1 cellular context compared by ENCODE assay signal in the genomic region with DNA sequence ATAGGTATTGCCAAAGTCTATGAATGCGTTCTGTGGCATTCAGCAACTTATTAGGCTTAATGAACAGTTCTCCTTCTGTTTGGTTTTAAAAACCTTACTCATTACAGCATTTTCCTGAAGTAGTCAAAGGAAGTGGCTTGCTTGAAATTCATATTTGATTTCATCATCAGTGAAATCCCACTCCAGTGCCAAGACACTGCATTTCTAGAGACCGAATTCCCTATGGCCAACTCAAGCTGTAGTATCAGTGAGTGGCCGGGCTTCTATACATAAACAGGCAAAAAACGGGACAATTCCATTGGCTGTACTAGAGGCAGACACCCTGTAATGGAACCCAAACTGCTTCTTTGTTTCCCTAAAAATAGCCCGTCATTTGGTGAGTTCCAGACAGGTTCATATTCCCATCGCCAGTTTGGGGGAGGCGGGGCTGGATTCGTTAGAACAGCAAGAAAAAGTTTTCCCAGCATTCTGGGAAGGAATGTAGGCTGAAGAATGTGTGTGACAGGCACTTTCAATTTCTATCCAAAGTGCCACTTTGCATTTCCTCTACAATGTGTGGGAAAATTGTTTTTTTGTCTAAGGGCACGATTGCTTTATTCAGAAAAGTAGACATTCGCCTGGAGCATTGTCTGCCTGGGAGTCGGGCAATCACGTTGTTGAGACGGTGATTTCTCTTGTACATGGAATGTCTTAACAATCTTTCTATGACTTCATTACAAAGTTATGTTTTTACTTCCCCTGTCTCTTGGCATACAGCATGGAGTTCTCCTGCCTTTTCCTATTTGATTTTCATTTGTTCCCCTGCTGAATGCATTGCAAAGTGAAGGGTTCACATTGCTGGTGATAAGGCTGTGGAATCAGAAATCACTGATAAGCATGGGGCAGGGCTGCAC.
TF ChIP-seq lines count a peak whose summit lies in the region.

No MANE protein-coding gene starts in this region.

TF ChIP-seq in SK-N-SH, 30 proteins besides CTCF, POLR2A, EP300 and RAD21 (continued from another document):
- TF ChIP-seq FOXJ3 (CRISPR knock-in tag; IDR thresholded peaks at IDR 0.05), result no peak
